In the genomic region with DNA sequence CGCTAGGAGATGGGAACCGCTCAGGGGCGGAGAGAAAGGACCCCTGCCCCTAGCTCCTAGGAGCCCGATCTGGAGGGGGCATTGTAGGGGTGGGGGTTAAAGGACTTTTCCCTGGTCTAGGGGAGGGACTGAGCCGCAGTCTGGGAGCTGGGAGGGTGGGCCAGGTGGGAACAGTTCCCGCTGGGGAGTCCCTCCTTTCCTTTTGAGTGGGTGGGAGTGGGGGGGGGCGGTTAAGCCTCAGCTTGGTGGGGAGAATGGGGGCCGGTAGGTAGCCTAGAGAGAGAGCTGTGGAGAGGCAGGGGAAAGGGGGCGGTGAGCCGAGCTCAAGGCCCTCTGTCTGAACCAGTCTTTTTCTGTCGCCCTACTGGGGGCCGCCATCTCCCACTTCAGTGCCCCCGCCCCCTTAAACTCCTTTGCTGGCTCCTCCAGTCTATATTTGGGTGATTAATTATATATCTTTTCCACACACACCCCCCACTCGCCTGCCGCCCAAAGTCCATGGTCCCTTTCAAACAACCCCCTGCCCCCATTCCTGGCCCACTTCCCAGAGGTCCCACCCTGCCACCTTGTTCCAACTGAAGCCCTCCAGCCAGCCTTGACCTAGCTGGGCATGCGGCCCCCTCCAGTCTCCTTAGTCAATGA, we compare ENCODE assay signal across 8 cellular contexts. TPM values are rescaled to one million over a fixed set of nuclear protein-coding genes. Genes with fewer than 3 reads are reported as not detected.
DNase-seq lines count a peak whose midpoint lies in the region; ATAC-seq and TF ChIP-seq lines count a peak whose summit lies in the region.

No MANE protein-coding gene starts in this region.

- H3K4me3 ChIP-seq in Peyer's patch (peak overlapping the region; percentile 58 to 84 (median 64)), esophagus muscularis mucosa (peak overlapping the region; percentile 62 to 69 (median 64))

- H3K27me3 Mint-ChIP-seq in progenitor cell of endocrine pancreas: peaks cover 13% of the 10 kb centered on the region

- DNase-seq in ELR (ENCODE audit: low read depth) (peak; percentile 0), Peyer's patch (peak in 1 of 3 donors; percentile 39), esophagus muscularis mucosa (ENCODE audit: extremely low spot score) (no peak), progenitor cell of endocrine pancreas (ENCODE audit: low spot score, unreplicated experiment) (no peak), hepatic stellate cell (ENCODE audit: low spot score) (no peak), dedifferentiated amniotic fluid mesenchymal stem cell (ENCODE audit: extremely low spot score) (no peak), NCI-H524 treated with DMSO at 0.1 percent for 48 hours (lab: John Stamatoyannopoulos, UW) (no peak)

- H3K36me3 Mint-ChIP-seq in progenitor cell of endocrine pancreas (ENCODE audit: insufficient read depth): peaks cover 10% of the 10 kb centered on the region

- peak overlapping the region; percentile 46 to 78 (median 66) for H3K27ac ChIP-seq in Peyer's patch
- peak overlapping the region in 3 of 4 donors; percentile 66 to 81 (median 75) for H3K27ac ChIP-seq in esophagus muscularis mucosa (replicated peaks in 1 of 4)

- H3K4me1 ChIP-seq in Peyer's patch (no peaks in the 10 kb centered on the region), esophagus muscularis mucosa (peaks cover 3 to 27% (median 17%) of the 10 kb centered on the region in 4 donors)

- intact Hi-C loops in esophagus muscularis mucosa (cut with DNase I): no loop called here

- no peak for TF ChIP-seq EP300 in esophagus muscularis mucosa (IDR thresholded peaks at IDR 0.05)

- peak overlapping the region; percentile 95 for H3K27ac Mint-ChIP-seq in progenitor cell of endocrine pancreas

- peaks cover 6% of the 10 kb centered on the region for H3K4me1 Mint-ChIP-seq in progenitor cell of endocrine pancreas (ENCODE audit: low read depth)

- H3K9me3 Mint-ChIP-seq in progenitor cell of endocrine pancreas (ENCODE audit: low read depth): peaks cover 11% of the 10 kb centered on the region

- H3K36me3 ChIP-seq in Peyer's patch (peaks cover 0 to 5% (median 0%) of the 10 kb centered on the region in 3 donors), esophagus muscularis mucosa (peaks cover 0 to 11% (median 2%) of the 10 kb centered on the region in 4 donors)

- H3K27me3 ChIP-seq in Peyer's patch (no peaks in the 10 kb centered on the region), esophagus muscularis mucosa (no peaks in the 10 kb centered on the region)

- H3K4me3 Mint-ChIP-seq in progenitor cell of endocrine pancreas (ENCODE audit: low read depth): peak overlapping the region; percentile 82

- H3K9me3 ChIP-seq in Peyer's patch: no peaks in the 10 kb centered on the region
- no peaks in the 10 kb centered on the region for H3K9me3 ChIP-seq in esophagus muscularis mucosa

- 42% methylated on average over 14 of the region's 16 CpGs for WGBS in esophagus muscularis mucosa

- no peak for ATAC-seq in HG03354 (IDR thresholded peaks at IDR 0.05; ENCODE audit: poor library complexity, severe bottlenecking, unreplicated experiment)

- no peak for TF ChIP-seq CTCF in Peyer's patch (IDR thresholded peaks at IDR 0.05)
- TF ChIP-seq CTCF in esophagus muscularis mucosa (IDR thresholded peaks at IDR 0.05): no peak
- no peak for TF ChIP-seq CTCF in progenitor cell of endocrine pancreas (IDR thresholded peaks at IDR 0.05; ENCODE audit: unreplicated experiment)

- TF ChIP-seq POLR2A in Peyer's patch (IDR thresholded peaks at IDR 0.05) (no peak), esophagus muscularis mucosa (IDR thresholded peaks at IDR 0.05; ENCODE audit: low read depth) (no peak)

RNA-seq across cellular contexts. Expression of gene ZNF275, which starts 0.8 kb away (rescaled TPM):
- 10 to 100 TPM in 1 of 4 donors, 1 to 10 TPM in 3; 4.0 to 12.4 (median 7.2) TPM for total RNA-seq in Peyer's patch
- 10 to 100 TPM; 12.5 to 18.4 (median 17.4) TPM for total RNA-seq in esophagus muscularis mucosa
- total RNA-seq in progenitor cell of endocrine pancreas: 11.9 and 12.2 TPM in 2 replicates

RNA-seq across cellular contexts. Expression of gene PNMA6F, which starts 13.2 kb away (rescaled TPM):
- not detected for total RNA-seq in Peyer's patch
- total RNA-seq in esophagus muscularis mucosa: not detected
- not detected in 2 replicates for total RNA-seq in progenitor cell of endocrine pancreas
